8 cellular contexts compared by ENCODE assay signal in genomic region chr11:2993000-2993330, GRCh38. TPM values are rescaled to one million over a fixed set of nuclear protein-coding genes. Genes with fewer than 3 reads are reported as not detected.
A peak's percentile ranks its signal among the peaks of the same experiment; 100 is the strongest.
DNase-seq lines count a peak whose midpoint lies in the region; ATAC-seq and TF ChIP-seq lines count a peak whose summit lies in the region.

No MANE protein-coding gene starts in this region.

- WGBS in sigmoid colon, 2 donors: 23 to 37% methylated on average over 7 of the region's 7 CpGs

- no peaks in the 10 kb centered on the region for H3K36me3 ChIP-seq in Peyer's patch
- H3K36me3 ChIP-seq in sigmoid colon: no peaks in the 10 kb centered on the region

- no peak for TF ChIP-seq POLR2A in Peyer's patch (IDR thresholded peaks at IDR 0.05)
- no peak for TF ChIP-seq POLR2A in sigmoid colon (IDR thresholded peaks at IDR 0.05)

- no peak for TF ChIP-seq CTCF in Peyer's patch (IDR thresholded peaks at IDR 0.05)
- no peak for TF ChIP-seq CTCF in fibroblast of mammary gland (conservative IDR thresholded peaks at IDR 0.05; ENCODE audit: control insufficient read depth, insufficient read depth, low read depth, low read length)
- no peak for TF ChIP-seq CTCF in sigmoid colon (IDR thresholded peaks at IDR 0.05)

- H3K4me1 ChIP-seq in Peyer's patch (peaks cover 3 to 33% (median 12%) of the 10 kb centered on the region in 4 donors), sigmoid colon (peaks cover 0 to 44% (median 40%) of the 10 kb centered on the region in 4 donors)

- no peaks in the 10 kb centered on the region for H3K9me3 ChIP-seq in Peyer's patch
- no peaks in the 10 kb centered on the region for H3K9me3 ChIP-seq in sigmoid colon

- DNase-seq in Peyer's patch: no peak
- no peak for DNase-seq in fibroblast of mammary gland (ENCODE audit: low read depth)
- no peak for DNase-seq in sigmoid colon
- DNase-seq in RKO (ENCODE audit: low spot score): no peak

- no peaks in the 10 kb centered on the region for H3K27me3 ChIP-seq in Peyer's patch
- H3K27me3 ChIP-seq in sigmoid colon: no peaks in the 10 kb centered on the region

- peak; percentile 5 for ATAC-seq in GM19351 (IDR thresholded peaks at IDR 0.05; ENCODE audit: unreplicated experiment)
- ATAC-seq in HG02981 (IDR thresholded peaks at IDR 0.05; ENCODE audit: unreplicated experiment): no peak
- ATAC-seq in HG03139 (IDR thresholded peaks at IDR 0.05; ENCODE audit: unreplicated experiment): no peak
- ATAC-seq in HG03342 (IDR thresholded peaks at IDR 0.05; ENCODE audit: unreplicated experiment): no peak

- peak overlapping the region in 2 of 4 donors; percentile 98 for H3K27ac ChIP-seq in Peyer's patch
- H3K27ac ChIP-seq in sigmoid colon: no peak overlapping the region

- peak overlapping the region; percentile 90 to 98 (median 97) for H3K4me3 ChIP-seq in Peyer's patch
- peak overlapping the region; percentile 92 for H3K4me3 ChIP-seq in fibroblast of mammary gland (ENCODE audit: control insufficient read depth, low read depth, low read length)
- peak overlapping the region in 3 of 4 donors; percentile 79 to 95 (median 93) for H3K4me3 ChIP-seq in sigmoid colon

- intact Hi-C loops in sigmoid colon (cut with DNase I): loop anchor here (5.0 kb wide), 1 partner anchor 64 kb away; the partner anchor contains the start of gene CARS1

- TF ChIP-seq EP300 in sigmoid colon (IDR thresholded peaks at IDR 0.05): no peak

RNA-seq across cellular contexts. Expression of gene NAP1L4, which starts 0.8 kb away (rescaled TPM):
- total RNA-seq in Peyer's patch (100 to 1,000 TPM in 3 of 4 donors, 10 to 100 TPM in 1; 87.6 to 177 (median 119) TPM), sigmoid colon (100 to 1,000 TPM in 2 of 4 donors, 10 to 100 TPM in 2; 88.2 to 102 (median 95.4) TPM)
- 10 to 100 TPM; 55.9 to 94.8 (median 61.3) TPM for polyA plus RNA-seq in sigmoid colon
